In the genomic region with DNA sequence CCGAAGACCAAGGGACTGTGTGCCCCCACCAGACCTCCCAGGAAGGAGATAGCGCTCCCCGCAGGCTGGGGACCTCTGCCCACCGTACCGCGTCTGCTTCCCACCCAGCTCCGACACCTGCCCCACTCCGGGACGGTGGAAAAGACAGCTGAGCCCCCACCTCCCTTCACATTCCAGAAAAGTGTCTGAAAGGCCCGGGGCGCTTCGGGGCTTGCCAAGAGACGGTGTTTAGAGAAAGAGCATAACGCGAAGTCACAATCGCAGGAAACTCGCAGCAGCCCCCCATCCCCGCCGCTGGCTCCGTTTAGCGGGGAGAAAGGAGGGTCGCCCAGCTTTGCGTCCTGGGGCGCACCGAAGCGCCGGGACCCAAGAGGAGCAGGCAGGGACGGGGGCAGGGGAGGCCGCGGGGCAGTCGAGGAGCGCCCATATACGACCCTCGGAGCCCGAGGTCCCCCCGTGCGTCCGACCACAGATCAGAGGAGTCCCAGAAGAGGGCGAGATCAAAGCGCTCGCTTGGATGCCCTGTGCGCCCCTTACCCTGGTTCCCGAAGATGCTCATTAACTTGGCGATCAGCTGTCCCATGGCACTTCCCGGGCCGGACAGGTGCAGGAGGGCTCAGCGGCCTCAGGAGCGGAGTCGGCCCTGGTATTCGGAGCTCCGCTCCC, we compare ENCODE assay signal across 8 cellular contexts. TPM values are rescaled to one million over a fixed set of nuclear protein-coding genes. Genes with fewer than 3 reads are reported as not detected.
DNase-seq lines count a peak whose midpoint lies in the region; ATAC-seq and TF ChIP-seq lines count a peak whose summit lies in the region.

No MANE protein-coding gene starts in this region.

- H3K4me1 ChIP-seq in BLaER1 treated with 17β-estradiol and CSF1 and Interleukin-3, amounts not matched to agents 10 nM and 100 nM: peaks cover 64 to 97% (median 87%) of the 10 kb centered on the region in 10 experiments
- H3K4me1 ChIP-seq in OCI-LY7 (ENCODE audit: insufficient read depth, low read length, poor library complexity, severe bottlenecking) (peaks cover 57% of the 10 kb centered on the region), osteoblast (ENCODE audit: insufficient read depth, low read length) (peaks cover 3% of the 10 kb centered on the region)

- no peak for DNase-seq in OCI-LY7 (ENCODE audit: low spot score)
- no peak for DNase-seq in fibroblast of the aortic adventitia (ENCODE audit: low read depth)
- peak; percentile 75 for DNase-seq in osteoblast (ENCODE audit: insufficient read length, low spot score, missing footprints)
- no peak for DNase-seq in stimulated activated CD8-positive, alpha-beta memory T cell treated with anti-CD3 and anti-CD28 coated beads, Interleukin-4, amount 100 ng/mL, for 48 hours

- H3K27me3 ChIP-seq in BLaER1 treated with 17β-estradiol and CSF1 and Interleukin-3, amounts not matched to agents 10 nM and 100 nM: peaks cover 17 to 27% (median 23%) of the 10 kb centered on the region in 11 experiments
- H3K27me3 ChIP-seq in osteoblast (ENCODE audit: insufficient read depth, low read length): peaks cover 24% of the 10 kb centered on the region

- peak overlapping the region; percentile 90 to 99 (median 94) for H3K4me2 ChIP-seq in BLaER1 treated with 17β-estradiol and CSF1 and Interleukin-3, amounts not matched to agents 10 nM and 100 nM
- H3K4me2 ChIP-seq in OCI-LY7 (ENCODE audit: low read length) (peak overlapping the region; percentile 77), osteoblast (ENCODE audit: insufficient read depth, low read length) (peak overlapping the region; percentile 88)

- H3K9ac ChIP-seq in BLaER1 treated with 17β-estradiol and CSF1 and Interleukin-3, amounts not matched to agents 10 nM and 100 nM: peak overlapping the region; percentile 51 to 74 (median 68)

- peak overlapping the region; percentile 46 to 70 (median 58) for H3K4me3 ChIP-seq in BLaER1 treated with 17β-estradiol and CSF1 and Interleukin-3, amounts not matched to agents 10 nM and 100 nM
- H3K4me3 ChIP-seq in OCI-LY7 (ENCODE audit: low read depth, low read length, poor library complexity, severe bottlenecking) (peak overlapping the region; percentile 62), fibroblast of the aortic adventitia (ENCODE audit: low read depth, low read length) (peak overlapping the region; percentile 53), osteoblast (ENCODE audit: insufficient read depth, low read length) (peak overlapping the region; percentile 73)

- ATAC-seq in GM18868 (IDR thresholded peaks at IDR 0.05; ENCODE audit: unreplicated experiment): no peak
- ATAC-seq in HG02759 (IDR thresholded peaks at IDR 0.05; ENCODE audit: unreplicated experiment): no peak
- no peak for ATAC-seq in GM21786 (IDR thresholded peaks at IDR 0.05; ENCODE audit: unreplicated experiment)

- H3K79me2 ChIP-seq in OCI-LY7 (ENCODE audit: insufficient read depth, low read depth, low read length) (no peaks in the 10 kb centered on the region), osteoblast (ENCODE audit: insufficient read depth, low read length) (no peaks in the 10 kb centered on the region)

- CTCF ChIA-PET in OCI-LY7 (lab: Charles Lee; ENCODE audit: unreplicated experiment): interaction anchor here (0.7 to 1.8 kb wide), 4 partner anchors 9 to 12 kb away, joined by 3 to 22 read pairs (median 3); no protein-coding TSS in a partner anchor

- intact Hi-C loops in OCI-LY7 (cut with micrococcal nuclease; ENCODE audit: unreplicated experiment): no loop called here

- peak overlapping the region; percentile 69 for H2AFZ ChIP-seq in OCI-LY7 (ENCODE audit: low read length)
- peak overlapping the region; percentile 95 for H2AFZ ChIP-seq in osteoblast (ENCODE audit: low read length)

- no peaks in the 10 kb centered on the region for H3K9me2 ChIP-seq in OCI-LY7 (ENCODE audit: insufficient read depth, low read length)

- POLR2A ChIA-PET in OCI-LY7 (lab: Charles Lee): interaction anchor here (0.5 to 1.2 kb wide), 4 partner anchors 8 to 300 kb away, joined by 3 to 6 read pairs (median 5); no protein-coding TSS in a partner anchor

- peak overlapping the region in 10 of 11 experiments; percentile 41 to 82 (median 77); a peak in 20 of 22 replicates for H3K27ac ChIP-seq in BLaER1 treated with 17β-estradiol and CSF1 and Interleukin-3, amounts not matched to agents 10 nM and 100 nM
- H3K27ac ChIP-seq in OCI-LY7 (ENCODE audit: low read depth, low read length, poor library complexity, severe bottlenecking) (no peak overlapping the region), osteoblast (ENCODE audit: low read depth, low read length) (no peak overlapping the region)

- peaks cover 0 to 7% (median 0%) of the 10 kb centered on the region in 11 experiments; a peak in 1 of 22 replicates for H4K20me1 ChIP-seq in BLaER1 treated with 17β-estradiol and CSF1 and Interleukin-3, amounts not matched to agents 10 nM and 100 nM
- no peaks in the 10 kb centered on the region for H4K20me1 ChIP-seq in OCI-LY7 (ENCODE audit: insufficient read depth, low read length)
- H4K20me1 ChIP-seq in osteoblast (ENCODE audit: insufficient read depth, low read length): no peaks in the 10 kb centered on the region

- H3K36me3 ChIP-seq in BLaER1 treated with 17β-estradiol and CSF1 and Interleukin-3, amounts not matched to agents 10 nM and 100 nM: no peaks in the 10 kb centered on the region
- H3K36me3 ChIP-seq in OCI-LY7 (ENCODE audit: insufficient read depth, low read length) (no peaks in the 10 kb centered on the region), osteoblast (ENCODE audit: insufficient read depth, low read length) (no peaks in the 10 kb centered on the region)

- TF ChIP-seq CTCF in OCI-LY7 (conservative IDR thresholded peaks at IDR 0.05; ENCODE audit: low read length) (no peak), fibroblast of the aortic adventitia (IDR thresholded peaks at IDR 0.05; ENCODE audit: insufficient read depth, low read length) (no peak), osteoblast (IDR thresholded peaks at IDR 0.05; ENCODE audit: extremely low read depth, low read depth, low read length) (no peak)

- BruUV-seq in OCI-LY7 (replicated peaks; lab: Mats Ljungman, UMichigan): no TSS peak

- H3K9me3 ChIP-seq in BLaER1 treated with 17β-estradiol and CSF1 and Interleukin-3, amounts not matched to agents 10 nM and 100 nM (replicated peaks in 1 of 11): peaks cover 0 to 7% (median 5%) of the 10 kb centered on the region in 11 experiments; a peak in 6 of 22 replicates
- H3K9me3 ChIP-seq in OCI-LY7 (ENCODE audit: low read length) (peaks cover 3% of the 10 kb centered on the region; the same call in 1 of the 2 replicates), osteoblast (ENCODE audit: low read depth, low read length) (no peaks in the 10 kb centered on the region)

RNA-seq across cellular contexts. Expression of gene ARL5C, which starts 0.7 kb away (rescaled TPM):
- total RNA-seq in OCI-LY7 (2014; rRNA removed; shearing (Covaris generic)): 0.16 and 2.4 TPM in 2 replicates
- total RNA-seq in OCI-LY7 (2022) (0.65 and 0.68 TPM in 2 replicates), fibroblast of the aortic adventitia (ENCODE audit: low replicate concordance) (2.1 TPM in 1 of 2 replicates, not detected in the other), osteoblast (not detected in 2 replicates)

RNA-seq across cellular contexts. Expression of gene PLXDC1, which starts 13.9 kb away (rescaled TPM):
- 0.13 and 0.41 TPM in 2 replicates for total RNA-seq in OCI-LY7 (2014; rRNA removed; shearing (Covaris generic))
- total RNA-seq in OCI-LY7 (2022): 0.67 TPM in 1 of 2 replicates, not detected in the other
- 3.1 and 3.3 TPM in 2 replicates for total RNA-seq in fibroblast of the aortic adventitia (ENCODE audit: low replicate concordance)
- total RNA-seq in osteoblast: 2.9 and 3.8 TPM in 2 replicates

RNA-seq across cellular contexts. Expression of gene CACNB1, which starts 32.2 kb away (rescaled TPM):
- 17.9 and 23.7 TPM in 2 replicates for total RNA-seq in OCI-LY7 (2014; rRNA removed; shearing (Covaris generic))
- 30.9 and 35.5 TPM in 2 replicates for total RNA-seq in OCI-LY7 (2022)
- total RNA-seq in fibroblast of the aortic adventitia (ENCODE audit: low replicate concordance): 7.0 and 8.0 TPM in 2 replicates
- 5.8 and 7.4 TPM in 2 replicates for total RNA-seq in osteoblast

RNA-seq across cellular contexts. Expression of gene RPL19, which starts 34.8 kb away (rescaled TPM):
- total RNA-seq in OCI-LY7 (2014; rRNA removed; shearing (Covaris generic)): 4,395 and 6,079 TPM in 2 replicates
- total RNA-seq in OCI-LY7 (2022): 3,132 and 3,168 TPM in 2 replicates
- total RNA-seq in fibroblast of the aortic adventitia (ENCODE audit: low replicate concordance): 944 and 2,108 TPM in 2 replicates
- 1,279 and 1,302 TPM in 2 replicates for total RNA-seq in osteoblast

Comparison
In these comparisons a context has a peak if more than half of its experiments do, and no peak if none do; other contexts are left out.
1. H3K27ac ChIP-seq: peak in BLaER1 treated with 17β-estradiol and CSF1 and Interleukin-3, amounts not matched to agents 10 nM and 100 nM (10 of 11); none in OCI-LY7 (single experiment) and osteoblast (single experiment).
2. Peak in every context shown above with its lines, with median percentiles within 50 percentile points of each other: H3K4me2 ChIP-seq and H3K4me3 ChIP-seq.